In the genomic region with DNA sequence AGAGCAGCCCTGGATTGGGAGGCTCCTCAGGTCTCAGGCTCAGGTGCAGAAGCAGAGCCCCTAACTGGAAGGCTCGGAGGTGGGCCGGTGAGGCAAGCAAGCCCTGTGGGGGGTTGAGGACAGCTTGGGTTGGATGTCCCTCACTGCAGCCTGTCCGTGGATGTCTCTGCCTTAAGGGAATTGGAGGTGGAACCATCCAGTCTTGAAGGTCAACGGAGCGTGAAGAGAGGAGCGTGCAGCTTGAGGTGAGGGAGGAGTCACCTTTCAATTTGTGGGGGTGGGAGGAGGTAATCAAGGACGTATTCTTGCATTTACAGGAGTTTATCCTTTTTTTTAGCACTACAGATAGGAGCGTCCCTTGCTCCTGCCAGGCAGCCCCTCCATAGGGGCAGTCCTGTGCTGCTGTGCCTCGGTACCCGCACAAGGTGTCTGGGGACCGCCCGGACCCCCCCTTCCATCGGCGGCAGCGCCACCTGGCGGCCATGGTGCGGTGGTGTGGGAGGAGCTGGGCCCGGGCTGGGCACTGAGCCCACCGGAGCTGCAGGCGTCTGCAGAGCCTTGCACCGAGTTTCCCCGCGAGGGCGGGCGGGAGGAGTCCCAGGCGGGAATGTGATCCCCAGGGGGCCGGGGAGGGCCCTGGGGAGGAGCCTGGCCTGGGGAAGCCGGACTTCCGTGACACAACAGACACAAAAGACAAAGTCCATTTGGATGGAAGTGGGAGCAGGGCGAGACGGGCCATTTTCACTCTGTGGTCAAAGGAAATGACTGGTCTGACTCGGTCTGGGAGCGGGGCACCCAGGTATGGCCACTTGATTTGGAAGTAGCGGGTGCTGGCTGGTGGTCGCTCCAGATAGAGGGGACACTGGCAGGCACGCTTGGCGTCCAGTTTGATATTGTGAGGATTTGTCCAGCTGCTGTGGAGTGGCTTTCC, we compare ENCODE assay signal across 1 cellular context.
A peak's percentile ranks its signal among the peaks of the same experiment; 100 is the strongest.
TF ChIP-seq lines count a peak whose summit lies in the region.

No MANE protein-coding gene starts in this region.

TF ChIP-seq in K562, 482 proteins besides CTCF, POLR2A, EP300 and RAD21 (continued from another document and continues in another):
- TF ChIP-seq, protein P1, sequence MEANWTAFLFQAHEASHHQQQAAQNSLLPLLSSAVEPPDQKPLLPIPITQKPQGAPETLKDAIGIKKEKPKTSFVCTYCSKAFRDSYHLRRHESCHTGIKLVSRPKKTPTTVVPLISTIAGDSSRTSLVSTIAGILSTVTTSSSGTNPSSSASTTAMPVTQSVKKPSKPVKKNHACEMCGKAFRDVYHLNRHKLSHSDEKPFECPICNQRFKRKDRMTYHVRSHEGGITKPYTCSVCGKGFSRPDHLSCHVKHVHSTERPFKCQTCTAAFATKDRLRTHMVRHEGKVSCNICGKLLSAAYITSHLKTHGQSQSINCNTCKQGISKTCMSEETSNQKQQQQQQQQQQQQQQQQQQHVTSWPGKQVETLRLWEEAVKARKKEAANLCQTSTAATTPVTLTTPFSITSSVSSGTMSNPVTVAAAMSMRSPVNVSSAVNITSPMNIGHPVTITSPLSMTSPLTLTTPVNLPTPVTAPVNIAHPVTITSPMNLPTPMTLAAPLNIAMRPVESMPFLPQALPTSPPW (CRISPR knock-in tag; IDR thresholded peaks at IDR 0.05): peak; percentile 96
- TF ChIP-seq ZNF830 (CRISPR knock-in tag; IDR thresholded peaks at IDR 0.05) (no peak), RBM14 (IDR thresholded peaks at IDR 0.05; ENCODE audit: borderline replicate concordance, insufficient read depth, low read depth, low read length) (no peak), ZEB2 (IDR thresholded peaks at IDR 0.05) (no peak), BRF1 (IDR thresholded peaks at IDR 0.05; ENCODE audit: borderline replicate concordance, extremely low read depth, insufficient read length) (no peak), NFYB (IDR thresholded peaks at IDR 0.05; ENCODE audit: extremely low read depth, insufficient read length) (no peak), RCOR1 (IDR thresholded peaks at IDR 0.05; ENCODE audit: borderline replicate concordance in 1 of 2, low read depth in 2 of 2, low read length in 2 of 2) (no peak), CHD4 (IDR thresholded peaks at IDR 0.05; ENCODE audit: insufficient read depth, insufficient replicate concordance, low read depth, low read length, poor library complexity, severe bottlenecking) (no peak), FOXJ2 (tag; IDR thresholded peaks at IDR 0.05) (no peak), SMAD4 (CRISPR knock-in tag; conservative IDR thresholded peaks at IDR 0.05) (0 out of 2 replicates have a peak, but pooled peaks have one; percentile 24), HDAC8 (tag; IDR thresholded peaks at IDR 0.05) (no peak), GATA2 (CRISPR knock-in tag; IDR thresholded peaks at IDR 0.05) (no peak), FOXA3 (CRISPR knock-in tag; conservative IDR thresholded peaks at IDR 0.05 in 1 of 2, IDR thresholded peaks at IDR 0.05 in 1 of 2) (no peak), ZNF134 (CRISPR knock-in tag; conservative IDR thresholded peaks at IDR 0.05) (no peak), XRCC3 (IDR thresholded peaks at IDR 0.05) (no peak), ZNF695 (CRISPR knock-in tag; IDR thresholded peaks at IDR 0.05) (no peak), MAFG (tag; conservative IDR thresholded peaks at IDR 0.05) (no peak), NCOA2 (IDR thresholded peaks at IDR 0.05; ENCODE audit: partially characterized antibody in 2 of 2) (no peak), DIDO1 (tag; IDR thresholded peaks at IDR 0.05; ENCODE audit: low read depth) (no peak), YBX1 (IDR thresholded peaks at IDR 0.05) (no peak), BCOR (IDR thresholded peaks at IDR 0.05) (0 out of 2 replicates have a peak, but pooled peaks have one; percentile 25), NFATC3 (IDR thresholded peaks at IDR 0.05) (no peak)
- TF ChIP-seq, protein P2, sequence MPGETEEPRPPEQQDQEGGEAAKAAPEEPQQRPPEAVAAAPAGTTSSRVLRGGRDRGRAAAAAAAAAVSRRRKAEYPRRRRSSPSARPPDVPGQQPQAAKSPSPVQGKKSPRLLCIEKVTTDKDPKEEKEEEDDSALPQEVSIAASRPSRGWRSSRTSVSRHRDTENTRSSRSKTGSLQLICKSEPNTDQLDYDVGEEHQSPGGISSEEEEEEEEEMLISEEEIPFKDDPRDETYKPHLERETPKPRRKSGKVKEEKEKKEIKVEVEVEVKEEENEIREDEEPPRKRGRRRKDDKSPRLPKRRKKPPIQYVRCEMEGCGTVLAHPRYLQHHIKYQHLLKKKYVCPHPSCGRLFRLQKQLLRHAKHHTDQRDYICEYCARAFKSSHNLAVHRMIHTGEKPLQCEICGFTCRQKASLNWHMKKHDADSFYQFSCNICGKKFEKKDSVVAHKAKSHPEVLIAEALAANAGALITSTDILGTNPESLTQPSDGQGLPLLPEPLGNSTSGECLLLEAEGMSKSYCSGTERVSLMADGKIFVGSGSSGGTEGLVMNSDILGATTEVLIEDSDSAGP (CRISPR knock-in tag; IDR thresholded peaks at IDR 0.05): no peak
- TF ChIP-seq, protein P3, sequence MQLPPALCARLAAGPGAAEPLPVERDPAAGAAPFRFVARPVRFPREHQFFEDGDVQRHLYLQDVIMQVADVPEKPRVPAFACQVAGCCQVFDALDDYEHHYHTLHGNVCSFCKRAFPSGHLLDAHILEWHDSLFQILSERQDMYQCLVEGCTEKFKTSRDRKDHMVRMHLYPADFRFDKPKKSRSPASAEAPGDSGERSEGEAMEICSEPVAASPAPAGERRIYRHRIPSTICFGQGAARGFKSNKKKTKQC (CRISPR knock-in tag; IDR thresholded peaks at IDR 0.05): no peak
- TF ChIP-seq, protein P4, sequence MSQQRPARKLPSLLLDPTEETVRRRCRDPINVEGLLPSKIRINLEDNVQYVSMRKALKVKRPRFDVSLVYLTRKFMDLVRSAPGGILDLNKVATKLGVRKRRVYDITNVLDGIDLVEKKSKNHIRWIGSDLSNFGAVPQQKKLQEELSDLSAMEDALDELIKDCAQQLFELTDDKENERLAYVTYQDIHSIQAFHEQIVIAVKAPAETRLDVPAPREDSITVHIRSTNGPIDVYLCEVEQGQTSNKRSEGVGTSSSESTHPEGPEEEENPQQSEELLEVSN (IDR thresholded peaks at IDR 0.05; ENCODE audit: borderline replicate concordance in 1 of 2, extremely low read depth in 1 of 2, insufficient read depth in 1 of 2, insufficient read length in 1 of 2, low read depth in 1 of 2, low read length in 1 of 2, poor library complexity in 1 of 2, severe bottlenecking in 1 of 2): peak in 1 of 2 experiments; percentile 35
- TF ChIP-seq, protein P5, sequence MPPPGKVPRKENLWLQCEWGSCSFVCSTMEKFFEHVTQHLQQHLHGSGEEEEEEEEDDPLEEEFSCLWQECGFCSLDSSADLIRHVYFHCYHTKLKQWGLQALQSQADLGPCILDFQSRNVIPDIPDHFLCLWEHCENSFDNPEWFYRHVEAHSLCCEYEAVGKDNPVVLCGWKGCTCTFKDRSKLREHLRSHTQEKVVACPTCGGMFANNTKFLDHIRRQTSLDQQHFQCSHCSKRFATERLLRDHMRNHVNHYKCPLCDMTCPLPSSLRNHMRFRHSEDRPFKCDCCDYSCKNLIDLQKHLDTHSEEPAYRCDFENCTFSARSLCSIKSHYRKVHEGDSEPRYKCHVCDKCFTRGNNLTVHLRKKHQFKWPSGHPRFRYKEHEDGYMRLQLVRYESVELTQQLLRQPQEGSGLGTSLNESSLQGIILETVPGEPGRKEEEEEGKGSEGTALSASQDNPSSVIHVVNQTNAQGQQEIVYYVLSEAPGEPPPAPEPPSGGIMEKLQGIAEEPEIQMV (tag; conservative IDR thresholded peaks at IDR 0.05; ENCODE audit: low read depth): no peak
- TF ChIP-seq, protein P6, sequence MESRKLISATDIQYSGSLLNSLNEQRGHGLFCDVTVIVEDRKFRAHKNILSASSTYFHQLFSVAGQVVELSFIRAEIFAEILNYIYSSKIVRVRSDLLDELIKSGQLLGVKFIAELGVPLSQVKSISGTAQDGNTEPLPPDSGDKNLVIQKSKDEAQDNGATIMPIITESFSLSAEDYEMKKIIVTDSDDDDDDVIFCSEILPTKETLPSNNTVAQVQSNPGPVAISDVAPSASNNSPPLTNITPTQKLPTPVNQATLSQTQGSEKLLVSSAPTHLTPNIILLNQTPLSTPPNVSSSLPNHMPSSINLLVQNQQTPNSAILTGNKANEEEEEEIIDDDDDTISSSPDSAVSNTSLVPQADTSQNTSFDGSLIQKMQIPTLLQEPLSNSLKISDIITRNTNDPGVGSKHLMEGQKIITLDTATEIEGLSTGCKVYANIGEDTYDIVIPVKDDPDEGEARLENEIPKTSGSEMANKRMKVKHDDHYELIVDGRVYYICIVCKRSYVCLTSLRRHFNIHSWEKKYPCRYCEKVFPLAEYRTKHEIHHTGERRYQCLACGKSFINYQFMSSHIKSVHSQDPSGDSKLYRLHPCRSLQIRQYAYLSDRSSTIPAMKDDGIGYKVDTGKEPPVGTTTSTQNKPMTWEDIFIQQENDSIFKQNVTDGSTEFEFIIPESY (CRISPR knock-in tag; IDR thresholded peaks at IDR 0.05): no peak
- TF ChIP-seq, protein P7, sequence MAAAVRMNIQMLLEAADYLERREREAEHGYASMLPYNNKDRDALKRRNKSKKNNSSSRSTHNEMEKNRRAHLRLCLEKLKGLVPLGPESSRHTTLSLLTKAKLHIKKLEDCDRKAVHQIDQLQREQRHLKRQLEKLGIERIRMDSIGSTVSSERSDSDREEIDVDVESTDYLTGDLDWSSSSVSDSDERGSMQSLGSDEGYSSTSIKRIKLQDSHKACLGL (CRISPR knock-in tag; IDR thresholded peaks at IDR 0.05; ENCODE audit: borderline replicate concordance, poor library complexity, severe bottlenecking): no peak
- TF ChIP-seq, protein P8, sequence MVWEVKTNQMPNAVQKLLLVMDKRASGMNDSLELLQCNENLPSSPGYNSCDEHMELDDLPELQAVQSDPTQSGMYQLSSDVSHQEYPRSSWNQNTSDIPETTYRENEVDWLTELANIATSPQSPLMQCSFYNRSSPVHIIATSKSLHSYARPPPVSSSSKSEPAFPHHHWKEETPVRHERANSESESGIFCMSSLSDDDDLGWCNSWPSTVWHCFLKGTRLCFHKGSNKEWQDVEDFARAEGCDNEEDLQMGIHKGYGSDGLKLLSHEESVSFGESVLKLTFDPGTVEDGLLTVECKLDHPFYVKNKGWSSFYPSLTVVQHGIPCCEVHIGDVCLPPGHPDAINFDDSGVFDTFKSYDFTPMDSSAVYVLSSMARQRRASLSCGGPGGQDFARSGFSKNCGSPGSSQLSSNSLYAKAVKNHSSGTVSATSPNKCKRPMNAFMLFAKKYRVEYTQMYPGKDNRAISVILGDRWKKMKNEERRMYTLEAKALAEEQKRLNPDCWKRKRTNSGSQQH (CRISPR knock-in tag; IDR thresholded peaks at IDR 0.05): no peak
- TF ChIP-seq, protein P9, sequence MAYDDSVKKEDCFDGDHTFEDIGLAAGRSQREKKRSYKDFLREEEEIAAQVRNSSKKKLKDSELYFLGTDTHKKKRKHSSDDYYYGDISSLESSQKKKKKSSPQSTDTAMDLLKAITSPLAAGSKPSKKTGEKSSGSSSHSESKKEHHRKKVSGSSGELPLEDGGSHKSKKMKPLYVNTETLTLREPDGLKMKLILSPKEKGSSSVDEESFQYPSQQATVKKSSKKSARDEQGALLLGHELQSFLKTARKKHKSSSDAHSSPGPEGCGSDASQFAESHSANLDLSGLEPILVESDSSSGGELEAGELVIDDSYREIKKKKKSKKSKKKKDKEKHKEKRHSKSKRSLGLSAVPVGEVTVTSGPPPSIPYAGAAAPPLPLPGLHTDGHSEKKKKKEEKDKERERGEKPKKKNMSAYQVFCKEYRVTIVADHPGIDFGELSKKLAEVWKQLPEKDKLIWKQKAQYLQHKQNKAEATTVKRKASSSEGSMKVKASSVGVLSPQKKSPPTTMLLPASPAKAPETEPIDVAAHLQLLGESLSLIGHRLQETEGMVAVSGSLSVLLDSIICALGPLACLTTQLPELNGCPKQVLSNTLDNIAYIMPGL (CRISPR knock-in tag; IDR thresholded peaks at IDR 0.05): no peak
- TF ChIP-seq, protein P10, sequence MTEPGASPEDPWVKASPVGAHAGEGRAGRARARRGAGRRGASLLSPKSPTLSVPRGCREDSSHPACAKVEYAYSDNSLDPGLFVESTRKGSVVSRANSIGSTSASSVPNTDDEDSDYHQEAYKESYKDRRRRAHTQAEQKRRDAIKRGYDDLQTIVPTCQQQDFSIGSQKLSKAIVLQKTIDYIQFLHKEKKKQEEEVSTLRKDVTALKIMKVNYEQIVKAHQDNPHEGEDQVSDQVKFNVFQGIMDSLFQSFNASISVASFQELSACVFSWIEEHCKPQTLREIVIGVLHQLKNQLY (CRISPR knock-in tag; conservative IDR thresholded peaks at IDR 0.05): no peak
- TF ChIP-seq, protein P11, sequence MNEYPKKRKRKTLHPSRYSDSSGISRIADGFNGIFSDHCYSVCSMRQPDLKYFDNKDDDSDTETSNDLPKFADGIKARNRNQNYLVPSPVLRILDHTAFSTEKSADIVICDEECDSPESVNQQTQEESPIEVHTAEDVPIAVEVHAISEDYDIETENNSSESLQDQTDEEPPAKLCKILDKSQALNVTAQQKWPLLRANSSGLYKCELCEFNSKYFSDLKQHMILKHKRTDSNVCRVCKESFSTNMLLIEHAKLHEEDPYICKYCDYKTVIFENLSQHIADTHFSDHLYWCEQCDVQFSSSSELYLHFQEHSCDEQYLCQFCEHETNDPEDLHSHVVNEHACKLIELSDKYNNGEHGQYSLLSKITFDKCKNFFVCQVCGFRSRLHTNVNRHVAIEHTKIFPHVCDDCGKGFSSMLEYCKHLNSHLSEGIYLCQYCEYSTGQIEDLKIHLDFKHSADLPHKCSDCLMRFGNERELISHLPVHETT (CRISPR knock-in tag; conservative IDR thresholded peaks at IDR 0.05 in 1 of 2, IDR thresholded peaks at IDR 0.05 in 1 of 2): no peak
- TF ChIP-seq, protein P12, sequence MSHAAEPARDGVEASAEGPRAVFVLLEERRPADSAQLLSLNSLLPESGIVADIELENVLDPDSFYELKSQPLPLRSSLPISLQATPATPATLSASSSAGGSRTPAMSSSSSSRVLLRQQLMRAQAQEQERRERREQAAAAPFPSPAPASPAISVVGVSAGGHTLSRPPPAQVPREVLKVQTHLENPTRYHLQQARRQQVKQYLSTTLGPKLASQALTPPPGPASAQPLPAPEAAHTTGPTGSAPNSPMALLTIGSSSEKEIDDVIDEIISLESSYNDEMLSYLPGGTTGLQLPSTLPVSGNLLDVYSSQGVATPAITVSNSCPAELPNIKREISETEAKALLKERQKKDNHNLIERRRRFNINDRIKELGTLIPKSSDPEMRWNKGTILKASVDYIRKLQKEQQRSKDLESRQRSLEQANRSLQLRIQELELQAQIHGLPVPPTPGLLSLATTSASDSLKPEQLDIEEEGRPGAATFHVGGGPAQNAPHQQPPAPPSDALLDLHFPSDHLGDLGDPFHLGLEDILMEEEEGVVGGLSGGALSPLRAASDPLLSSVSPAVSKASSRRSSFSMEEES (CRISPR knock-in tag; IDR thresholded peaks at IDR 0.05): no peak
